ENCODE assay signal across 8 cellular contexts in the genomic region with DNA sequence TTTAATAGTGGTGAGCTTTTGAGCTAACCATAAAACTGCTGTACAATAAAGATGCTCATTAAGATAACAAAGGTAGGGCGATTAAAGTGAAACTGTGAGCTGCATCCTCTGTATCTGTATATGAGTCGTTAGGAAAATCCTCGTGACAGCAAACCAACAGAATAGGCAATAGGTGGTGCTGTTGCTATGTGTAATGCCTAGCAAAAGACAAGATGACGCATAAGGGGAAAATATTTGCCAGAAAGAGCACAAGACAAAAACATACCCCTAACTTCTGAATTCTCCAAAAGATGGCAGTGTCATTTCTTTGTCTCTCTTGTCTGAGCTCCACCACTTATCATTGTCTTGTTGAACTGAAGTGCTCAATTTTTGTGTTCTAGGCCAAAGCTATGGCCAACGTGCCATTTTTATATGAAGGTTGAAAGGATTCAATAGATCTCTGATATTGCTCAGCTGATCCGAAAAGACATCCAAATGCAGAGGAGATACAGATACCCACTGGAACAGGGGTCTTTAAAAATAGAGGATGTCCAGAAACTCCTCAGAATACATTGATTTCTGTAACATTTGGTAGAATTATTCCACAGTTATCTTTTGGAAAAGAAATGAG. TPM values are rescaled to one million over a fixed set of nuclear protein-coding genes. Genes with fewer than 3 reads are reported as not detected.
DNase-seq lines count a peak whose midpoint lies in the region; ATAC-seq, FAIRE-seq and TF ChIP-seq lines count a peak whose summit lies in the region.

No MANE protein-coding gene starts in this region.

- no peak overlapping the region for H3K9ac ChIP-seq in SK-N-SH

- H2AFZ ChIP-seq in SK-N-SH (ENCODE audit: low read depth) = peak overlapping the region; percentile 58; the same call in 1 of the 2 replicates

- TF ChIP-seq EP300 in SK-N-SH (IDR thresholded peaks at IDR 0.05; ENCODE audit: borderline replicate concordance in 1 of 2, low read depth in 1 of 2, low read length in 1 of 2) = no peak

- H3K4me3 ChIP-seq in SK-N-SH (ENCODE audit: low read depth in 2 of 2, low read length in 1 of 2) (peak overlapping the region; percentile 6 to 16; a peak in 2 of 4 replicates), left lung (no peak overlapping the region), thyroid gland (replicated peaks in 1 of 3) (no peak overlapping the region)

- no peak overlapping the region for H3K4me2 ChIP-seq in SK-N-SH

- TF ChIP-seq POLR2A in thyroid gland (IDR thresholded peaks at IDR 0.05) = no peak

- H3K36me3 ChIP-seq in SK-N-SH (replicated peaks in 1 of 2; ENCODE audit: control insufficient read depth in 1 of 2, insufficient read depth in 2 of 2, low read length in 1 of 2) = no peaks in the 10 kb centered on the region
- H3K36me3 ChIP-seq in left lung = no peaks in the 10 kb centered on the region
- no peaks in the 10 kb centered on the region for H3K36me3 ChIP-seq in thyroid gland

- TF ChIP-seq CTCF in SK-N-SH (IDR thresholded peaks at IDR 0.05) = peak; percentile 94
- TF ChIP-seq CTCF in left lung (IDR thresholded peaks at IDR 0.05) = peak; percentile 52 to 58
- peak; percentile 37 to 97 (median 80) for TF ChIP-seq CTCF in thyroid gland (IDR thresholded peaks at IDR 0.05)

- FAIRE-seq in colon (lab: Jason Lieb, UNC) = peak; percentile 69

- TF ChIP-seq RAD21 in SK-N-SH (IDR thresholded peaks at IDR 0.05; ENCODE audit: low read length) = peak; percentile 99

- H3K27ac ChIP-seq in SK-N-SH (ENCODE audit: low read depth in 2 of 2, low read length in 1 of 2) (no peak overlapping the region; a peak in 1 of 4 replicates), left lung (no peak overlapping the region), thyroid gland (no peak overlapping the region)

- WGBS in SK-N-SH (ENCODE audit: low lambda C conversion rate) = 31% methylated on average over 6 of the region's 6 CpGs
- WGBS in thyroid gland, 2 donors = 19 to 22% methylated on average over 6 of the region's 6 CpGs

- POLR2A ChIA-PET in SK-N-SH (lab: Yijun Ruan, JAX) = interaction anchor here (1.3 kb wide), 1 partner anchor 456 kb away, joined by 3 read pairs; a partner anchor contains a TSS

- no peaks in the 10 kb centered on the region for H3K79me2 ChIP-seq in SK-N-SH (ENCODE audit: insufficient read depth)

- DNase-seq in CMK (ENCODE audit: low read depth) (peak; percentile 33), NCI-H1436 (lab: John Stamatoyannopoulos, UW) (peak; percentile 79), SK-N-SH (peak; percentile 66), left lung (no peak), thyroid gland (peak; percentile 24 to 36)

- no peaks in the 10 kb centered on the region for H4K20me1 ChIP-seq in SK-N-SH (ENCODE audit: insufficient read depth)

- H3K4me1 ChIP-seq in SK-N-SH (ENCODE audit: control insufficient read depth in 1 of 2, insufficient read depth in 2 of 2, low read depth in 1 of 2, low read length in 1 of 2) (no peaks in the 10 kb centered on the region; a peak in 1 of 4 replicates), left lung (peaks cover 0 to 8% of the 10 kb centered on the region in 2 donors), thyroid gland (no peaks in the 10 kb centered on the region)

- CTCF ChIA-PET in SK-N-SH (lab: Yijun Ruan, JAX) = interaction anchor here (0.5 to 7.1 kb wide), 103 partner anchors 8 to 1566 kb away, joined by 3 to 182 read pairs (median 4); a partner anchor contains a TSS

- no peaks in the 10 kb centered on the region for H3K9me2 ChIP-seq in SK-N-SH

- no peaks in the 10 kb centered on the region for H3K27me3 ChIP-seq in SK-N-SH (ENCODE audit: insufficient read depth)
- no peaks in the 10 kb centered on the region for H3K27me3 ChIP-seq in left lung
- no peaks in the 10 kb centered on the region for H3K27me3 ChIP-seq in thyroid gland

- H3K9me3 ChIP-seq in SK-N-SH (no peaks in the 10 kb centered on the region), left lung (no peaks in the 10 kb centered on the region), thyroid gland (no peaks in the 10 kb centered on the region)

- H3F3A ChIP-seq in SK-N-SH (replicated peaks; ENCODE audit: insufficient read depth) = no peaks in the 10 kb centered on the region

- intact Hi-C loops in left lung (cut with DNase I) = loop anchor here in 1 of 2 donors (5.0 to 10.0 kb wide), 2 partner anchors 109 to 446 kb away; no protein-coding TSS in a partner anchor
- intact Hi-C loops in thyroid gland (cut with DNase I) = loop anchor here (2.0 kb wide), 1 partner anchor 112 kb away; no protein-coding TSS in a partner anchor

- peak; percentile 98 for ATAC-seq in GM18861 (IDR thresholded peaks at IDR 0.05; ENCODE audit: unreplicated experiment)
- peak; percentile 99 for ATAC-seq in HG02973 (IDR thresholded peaks at IDR 0.05; ENCODE audit: unreplicated experiment)
- ATAC-seq in left lung = peak; percentile 99

TF ChIP-seq in SK-N-SH, 30 proteins besides CTCF, POLR2A, EP300 and RAD21:
- TF ChIP-seq NFIC (IDR thresholded peaks at IDR 0.05; ENCODE audit: borderline replicate concordance) (0 out of 2 replicates have a peak, but pooled peaks have one; percentile 6), EZH2phosphoT487 (IDR thresholded peaks at IDR 0.05; ENCODE audit: borderline replicate concordance, low read depth) (no peak), RCOR1 (IDR thresholded peaks at IDR 0.05; ENCODE audit: low read length) (0 out of 2 replicates have a peak, but pooled peaks have one; percentile 22), MXI1 (IDR thresholded peaks at IDR 0.05; ENCODE audit: low read depth, low read length) (no peak), SIN3A (IDR thresholded peaks at IDR 0.05; ENCODE audit: borderline replicate concordance, low read depth, low read length) (peak; percentile 24; the same call in 1 of the 2 replicates), CHD2 (IDR thresholded peaks at IDR 0.05; ENCODE audit: low read length, partially characterized antibody) (peak; percentile 15), JUND (IDR thresholded peaks at IDR 0.05) (peak; percentile 78), SMC3 (IDR thresholded peaks at IDR 0.05; ENCODE audit: low read depth, low read length) (peak; percentile 91), FOSL2 (IDR thresholded peaks at IDR 0.05; ENCODE audit: borderline replicate concordance, low read depth) (peak; percentile 81), NRF1 (IDR thresholded peaks at IDR 0.05; ENCODE audit: low read depth, low read length) (no peak), RXRA (IDR thresholded peaks at IDR 0.05; ENCODE audit: borderline replicate concordance, low read depth) (no peak)

RNA-seq across cellular contexts. Expression of a gene that starts 56.3 kb away (rescaled TPM):
- 2.3 and 2.9 TPM in 2 replicates for polyA plus RNA-seq in SK-N-SH (2012; rRNA removed)
- polyA plus RNA-seq in SK-N-SH (2012; cell fraction: cytosol; rRNA removed) = 3.7 and 3.8 TPM in 2 replicates
- 1.4 and 2.0 TPM in 2 replicates for polyA plus RNA-seq in SK-N-SH (2012; cell fraction: nucleus; rRNA removed)
- total RNA-seq in left lung (1 to 10 TPM; 6.1 to 7.4 TPM), thyroid gland (10 to 100 TPM; 10.1 to 14.2 (median 11.5) TPM)

Comparison
In these comparisons a context has a peak if more than half of its experiments do, and no peak if none do; other contexts are left out.
1. DNase-seq: peak in CMK (single experiment), NCI-H1436 (single experiment), SK-N-SH (single experiment) and thyroid gland (2 of 2); none in left lung (0 of 2).
2. H3K4me3 ChIP-seq: peak in SK-N-SH (2 of 2); none in left lung (0 of 2) and thyroid gland (0 of 3).
3. Peak in every context shown above with its lines, with median percentiles within 50 percentile points of each other: ATAC-seq and CTCF ChIP-seq.